23 cellular contexts compared by ENCODE assay signal in the genomic region with DNA sequence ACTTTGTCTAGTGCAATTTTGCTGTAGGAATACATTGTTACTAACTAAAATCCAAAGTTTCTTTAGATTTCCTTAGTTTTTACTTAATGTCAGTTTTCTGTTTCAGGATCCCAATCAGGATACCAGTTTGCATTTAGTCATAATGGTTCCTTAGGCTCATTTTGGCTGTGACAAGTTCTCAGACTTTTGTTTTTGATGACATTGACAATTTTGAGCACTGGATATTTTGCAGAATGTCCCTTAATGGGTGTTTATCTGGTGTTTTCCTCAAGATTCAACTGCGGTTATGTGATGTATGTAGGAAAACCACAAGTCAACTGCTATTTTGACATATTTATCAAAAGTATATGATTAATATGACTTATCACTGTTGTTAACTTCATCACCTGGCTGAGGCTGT.
DNase-seq lines count a peak whose midpoint lies in the region; ATAC-seq, FAIRE-seq and TF ChIP-seq lines count a peak whose summit lies in the region.
"Had no signal": no experiment of that assay in that cellular context is flagged by ENCODE, and none has a peak within 500 bp of the region (broad histone marks: within the 10 kb centered on the region; RNA-seq: fewer than 3 reads in every experiment).

No MANE protein-coding gene starts in this region.

- H3K79me2 ChIP-seq in K562 (ENCODE audit: control insufficient read depth, insufficient read depth, low read length): no peaks in the 10 kb centered on the region

- H4K20me1 ChIP-seq in BLaER1 (no peaks in the 10 kb centered on the region), K562 (replicated peaks; ENCODE audit: control insufficient read depth, insufficient read depth, low read length) (no peaks in the 10 kb centered on the region)

- DNase-seq in A549 (ENCODE audit: low read depth in 1 of 2, low spot score in 1 of 2): no peak
- DNase-seq in K562 (ENCODE audit: extremely low read depth in 1 of 4, low spot score in 3 of 4): no peak
- DNase-seq in GM12892 (ENCODE audit: insufficient read length): no peak
- DNase-seq: 8988T; AML-193; C1 segment of cervical spinal cord; CD4-positive, alpha-beta memory T cell; CD4-positive, CD25-positive, alpha-beta regulatory T cell; CD8-positive, alpha-beta memory T cell; COR-L47; DMS 273 treated with DMSO at 0.1 percent for 48 hours; DMS153; DMS53; DMS79; DND-41; EL; GDM1 had no signal

- H3K9me3 ChIP-seq in A549 (peaks cover 3% of the 10 kb centered on the region; the same call in 1 of the 3 replicates), BLaER1 (no peaks in the 10 kb centered on the region), K562 (replicated peaks; ENCODE audit: control insufficient read depth, insufficient read depth, low read depth, low read length) (no peaks in the 10 kb centered on the region; the same call in none of the 2 replicates)

- FAIRE-seq in A549 (lab: Jason Lieb, UNC): no peak
- FAIRE-seq in K562 (lab: Jason Lieb, UNC): no peak
- no peak for FAIRE-seq in GM12892 (lab: Jason Lieb, UNC)
- FAIRE-seq: A204.1, GM12878, GM18507 had no signal

- H3K27me3 ChIP-seq in BLaER1 (no peaks in the 10 kb centered on the region), K562 (ENCODE audit: control insufficient read depth in 2 of 2, insufficient read depth in 2 of 2, low read length in 2 of 2) (no peaks in the 10 kb centered on the region)

- CTCF ChIA-PET in A549 (lab: Yijun Ruan, JAX): no interaction called here
- CTCF ChIA-PET in K562 (lab: Yijun Ruan, JAX; ENCODE audit: low intra/inter-chr PET ratio): no interaction called here

- TF ChIP-seq CTCF in A549 (IDR thresholded peaks at IDR 0.05) (no peak), K562 (IDR thresholded peaks at IDR 0.05 in 2 of 3, conservative IDR thresholded peaks at IDR 0.05 in 1 of 3; ENCODE audit: insufficient read depth in 2 of 3, low read depth in 1 of 3, low read length in 3 of 3) (no peak)

- H3K27ac ChIP-seq in A549: no peak overlapping the region
- no peak overlapping the region for H3K27ac ChIP-seq in BLaER1
- no peak overlapping the region for H3K27ac ChIP-seq in K562 (ENCODE audit: extremely low read depth, low read depth, low read length)

- no peak for TF ChIP-seq EP300 in A549 (IDR thresholded peaks at IDR 0.05)
- TF ChIP-seq EP300 in K562 (IDR thresholded peaks at IDR 0.05; ENCODE audit: low read length): no peak

- H3K36me3 ChIP-seq in BLaER1 (no peaks in the 10 kb centered on the region), K562 (ENCODE audit: control insufficient read depth, insufficient read depth, low read length) (no peaks in the 10 kb centered on the region)

- TF ChIP-seq POLR2A in A549 (IDR thresholded peaks at IDR 0.05; ENCODE audit: low read length): no peak
- no peak for TF ChIP-seq POLR2A in K562 (conservative IDR thresholded peaks at IDR 0.05)
- no peak for TF ChIP-seq POLR2A in GM12892 (IDR thresholded peaks at IDR 0.05; ENCODE audit: low read depth, low read length)

- POLR2A ChIA-PET in A549 (lab: Yijun Ruan, JAX): no interaction called here
- POLR2A ChIA-PET in K562 (lab: Yijun Ruan, JAX): no interaction called here

- H3K9ac ChIP-seq in BLaER1: no peak overlapping the region
- H3K9ac ChIP-seq in K562 (ENCODE audit: insufficient read depth in 1 of 2, low read depth in 2 of 2, low read length in 2 of 2): no peak overlapping the region

- BruUV-seq in K562 (replicated peaks; lab: Mats Ljungman, UMichigan): no TSS peak

- in situ Hi-C loops in K562 (cut with MboI): no loop called here

- H2AFZ ChIP-seq in K562 (ENCODE audit: low read depth, low read length): no peak overlapping the region

- intact Hi-C loops in K562 (cut with micrococcal nuclease): no loop called here

- H3K4me1 ChIP-seq in A549: no peaks in the 10 kb centered on the region
- peaks cover 4% of the 10 kb centered on the region; the same call in 1 of the 2 replicates for H3K4me1 ChIP-seq in BLaER1
- H3K4me1 ChIP-seq in K562 (replicated peaks in 1 of 2; ENCODE audit: control insufficient read depth in 2 of 2, insufficient read depth in 2 of 2, low read length in 2 of 2): no peaks in the 10 kb centered on the region

- ATAC-seq in A549 (no peak), K562 (no peak), GM19395 (IDR thresholded peaks at IDR 0.05; ENCODE audit: unreplicated experiment) (no peak), HG03108 (IDR thresholded peaks at IDR 0.05; ENCODE audit: unreplicated experiment) (no peak)
- ATAC-seq: GM12878 had no signal

- WGBS in A549 (ENCODE audit: missing lambda C conversion rate): 4% methylated on average over 1 of the region's 1 CpG
- 0% methylated on average over 1 of the region's 1 CpG for WGBS in K562 (ENCODE audit: insufficient coverage, low coverage, missing lambda C conversion rate)

- no peak for TF ChIP-seq RAD21 in A549 (conservative IDR thresholded peaks at IDR 0.05 in 1 of 2, IDR thresholded peaks at IDR 0.05 in 1 of 2)
- no peak for TF ChIP-seq RAD21 in K562 (CRISPR knock-in tag; conservative IDR thresholded peaks at IDR 0.05 in 1 of 2, IDR thresholded peaks at IDR 0.05 in 1 of 2)

- H3K4me3 ChIP-seq in A549 (no peak overlapping the region), BLaER1 (no peak overlapping the region), K562 (no peak overlapping the region)
- H3K4me3 ChIP-seq: GM12878 had no signal

- H3K9me1 ChIP-seq in K562 (ENCODE audit: control insufficient read depth, insufficient read depth, low read length): no peaks in the 10 kb centered on the region

- H3K4me2 ChIP-seq in A549 (no peak overlapping the region), BLaER1 (0 out of 2 replicates have a peak overlapping the region, but pooled peaks have one; percentile 12), K562 (ENCODE audit: insufficient read depth, low read length) (no peak overlapping the region)

TF ChIP-seq in A549, 52 proteins besides CTCF, POLR2A, EP300 and RAD21:
- TF ChIP-seq EHF (CRISPR knock-in tag; IDR thresholded peaks at IDR 0.05) (no peak), MAFK (IDR thresholded peaks at IDR 0.05; ENCODE audit: partially characterized antibody) (peak; percentile 70)

TF ChIP-seq in K562, 482 proteins besides CTCF, POLR2A, EP300 and RAD21:
- TF ChIP-seq CCNT2 (IDR thresholded peaks at IDR 0.05; ENCODE audit: borderline replicate concordance, extremely low read depth, insufficient read length, low read depth, low read length) (no peak), DDX20 (tag; IDR thresholded peaks at IDR 0.05; ENCODE audit: low read depth) (no peak), ZNF316 (IDR thresholded peaks at IDR 0.05) (peak; percentile 7; the same call in 1 of the 2 replicates), C11orf30 (IDR thresholded peaks at IDR 0.05; ENCODE audit: low read depth) (peak; percentile 26; the same call in 1 of the 2 replicates)
TF ChIP-seq in K562: peak in this region for 2.

Comparison
In these comparisons a context has a peak if more than half of its experiments do, and no peak if none do; other contexts are left out.
1. Of the 35 proteins assayed by ChIP-seq in both K562 and A549: peak only in K562: none; only in A549: MAFK; in both: none; in neither: 34.